In genomic region chr16:27330542-27330941, GRCh38 we compare ENCODE assay signal across 12 cellular contexts. TPM values are rescaled to one million over a fixed set of nuclear protein-coding genes. Genes with fewer than 3 reads are reported as not detected.
A peak's percentile ranks its signal among the peaks of the same experiment; 100 is the strongest.
DNase-seq lines count a peak whose midpoint lies in the region; ATAC-seq, FAIRE-seq and TF ChIP-seq lines count a peak whose summit lies in the region.
"Had no signal": no experiment of that assay in that cellular context is flagged by ENCODE, and none has a peak within 500 bp of the region (broad histone marks: within the 10 kb centered on the region; RNA-seq: fewer than 3 reads in every experiment).

No MANE protein-coding gene starts in this region.

- H3K9me3 ChIP-seq in AG04450 (ENCODE audit: control insufficient read depth, insufficient read depth, low read length), result no peaks in the 10 kb centered on the region; the same call in 1 of the 2 replicates
- no peaks in the 10 kb centered on the region for H3K9me3 ChIP-seq in esophagus muscularis mucosa
- no peaks in the 10 kb centered on the region for H3K9me3 ChIP-seq in neutrophil

- intact Hi-C loops in esophagus muscularis mucosa (cut with DNase I), result no loop called here

- FAIRE-seq in urothelium cell line (lab: Jason Lieb, UNC), result no peak
- FAIRE-seq: G401.6 had no signal

- H3K27ac ChIP-seq in AG04450 (ENCODE audit: low read depth, low read length) (peak overlapping the region; percentile 97), esophagus muscularis mucosa (replicated peaks in 1 of 4) (peak overlapping the region; percentile 97 to 99 (median 98)), neutrophil (peak overlapping the region; percentile 71)

- H3K4me1 ChIP-seq in esophagus muscularis mucosa (peaks cover 56 to 100% (median 99%) of the 10 kb centered on the region in 4 donors), neutrophil (ENCODE audit: control insufficient read depth in 1 of 2, insufficient read depth in 1 of 2, low read depth in 1 of 2, low read length in 1 of 2) (peaks cover 48 to 55% of the 10 kb centered on the region in 2 experiments)

- no peak for ATAC-seq in HG03439 (IDR thresholded peaks at IDR 0.05; ENCODE audit: unreplicated experiment)
- ATAC-seq in HG03025 (IDR thresholded peaks at IDR 0.05; ENCODE audit: low FRiP score, unreplicated experiment), result no peak
- ATAC-seq in GM18858 (IDR thresholded peaks at IDR 0.05; ENCODE audit: unreplicated experiment), result no peak

- DNase-seq in AG04450 (ENCODE audit: low read depth, low spot score), result peak; percentile 93
- DNase-seq in RPMI7951 (ENCODE audit: low read depth), result peak; percentile 85
- peak; percentile 96 for DNase-seq in esophagus muscularis mucosa (ENCODE audit: extremely low spot score)
- no peak for DNase-seq in urothelium cell line (ENCODE audit: low spot score)
- DNase-seq: immature natural killer cell; NCI-H2227 treated with DMSO at 0.1 percent for 48 hours; stimulated activated naive CD4-positive, alpha-beta T cell treated with Interleukin-2 at 50 U/mL for 16 hours had no signal

- peak; percentile 94 for TF ChIP-seq EP300 in esophagus muscularis mucosa (IDR thresholded peaks at IDR 0.05)

- CTCF ChIA-PET in AG04450 (lab: Charles Lee), result interaction anchor here (0.8 to 1.2 kb wide), 2 partner anchors 65 to 96 kb away, joined by 3 to 7 read pairs; no protein-coding TSS in a partner anchor

- H3K27me3 ChIP-seq in AG04450 (ENCODE audit: control insufficient read depth, insufficient read depth, low read length), result no peaks in the 10 kb centered on the region
- no peaks in the 10 kb centered on the region for H3K27me3 ChIP-seq in esophagus muscularis mucosa
- H3K27me3 ChIP-seq in neutrophil, result no peaks in the 10 kb centered on the region

- POLR2A ChIA-PET in AG04450 (lab: Yijun Ruan, JAX), result interaction anchor here (0.6 to 2.0 kb wide), 4 partner anchors 14 to 95 kb away, joined by 3 to 8 read pairs (median 5); no protein-coding TSS in a partner anchor

- H3K4me3 ChIP-seq in AG04450 (ENCODE audit: low read depth, low read length), result no peak overlapping the region
- H3K4me3 ChIP-seq in esophagus muscularis mucosa, result no peak overlapping the region
- no peak overlapping the region for H3K4me3 ChIP-seq in neutrophil (ENCODE audit: low read depth in 1 of 2, low read length in 1 of 2)

- TF ChIP-seq CTCF in AG04450 (IDR thresholded peaks at IDR 0.05; ENCODE audit: low read depth, low read length), result no peak
- no peak for TF ChIP-seq CTCF in esophagus muscularis mucosa (IDR thresholded peaks at IDR 0.05)
- TF ChIP-seq CTCF in neutrophil (IDR thresholded peaks at IDR 0.05), result no peak

- WGBS in esophagus muscularis mucosa, result 36% methylated on average over 5 of the region's 5 CpGs

- H3K36me3 ChIP-seq in esophagus muscularis mucosa (peaks cover 0 to 26% (median 14%) of the 10 kb centered on the region in 4 donors), neutrophil (peaks cover 52% of the 10 kb centered on the region)

- no peak for TF ChIP-seq POLR2A in esophagus muscularis mucosa (IDR thresholded peaks at IDR 0.05; ENCODE audit: low read depth)

RNA-seq across cellular contexts. Expression of gene IL4R, which starts 16.8 kb away (rescaled TPM):
- polyA plus RNA-seq in AG04450 (2011; rRNA removed), result 31.1 and 44.1 TPM in 2 replicates
- 47.0 and 68.2 TPM in 2 replicates for polyA minus RNA-seq in AG04450 (2011; rRNA and poly(A)+ RNA removed)
- 23.9 and 27.6 TPM in 2 replicates for total RNA-seq in RPMI7951 (2014; rRNA removed; shearing (Covaris generic))
- total RNA-seq in esophagus muscularis mucosa, result 100 to 1,000 TPM in 3 of 4 donors, 10 to 100 TPM in 1; 72.7 to 167 (median 116) TPM
